Comparison of ENCODE assay signal across 8 cellular contexts in genomic region chr19:51690359-51691121, GRCh38.
DNase-seq lines count a peak whose midpoint lies in the region; ATAC-seq and TF ChIP-seq lines count a peak whose summit lies in the region.

No MANE protein-coding gene starts in this region.

- no peak for TF ChIP-seq CTCF in choroid plexus epithelial cell (conservative IDR thresholded peaks at IDR 0.05; ENCODE audit: low read depth, low read length)

- DNase-seq in D341Med (ENCODE audit: low spot score) (peak; percentile 83), NCI-H128 (lab: John Stamatoyannopoulos, UW; ENCODE audit: unreplicated experiment) (peak; percentile 31), choroid plexus epithelial cell (ENCODE audit: low read depth) (peak; percentile 83), kidney glomerular epithelial cell (lab: John Stamatoyannopoulos, UW) (peak; percentile 61), NCI-H1048 (lab: John Stamatoyannopoulos, UW) (no peak)
- peak; percentile 58 for DNase-seq in activated CD4-positive, CD25-positive, alpha-beta regulatory T cell treated with anti-CD3 and anti-CD28 coated beads, Interleukin-2, amount 50 U/mL, for 72 hours
- peak; percentile 42 to 65 (median 63) for DNase-seq in stimulated activated CD4-positive, alpha-beta T cell treated with anti-CD3 and anti-CD28 coated beads, Interleukin-12 subunit alpha, Interleukin-12 subunit beta, amount 100 ng/mL, for 48 hours (ENCODE audit: low read depth in 2 of 3, low spot score in 1 of 3)

- peak overlapping the region; percentile 75 for H3K4me3 ChIP-seq in choroid plexus epithelial cell (ENCODE audit: low read depth, low read length)

- ATAC-seq in GM19395 (IDR thresholded peaks at IDR 0.05; ENCODE audit: unreplicated experiment): no peak
